ENCODE assay signal across 19 cellular contexts in the genomic region with DNA sequence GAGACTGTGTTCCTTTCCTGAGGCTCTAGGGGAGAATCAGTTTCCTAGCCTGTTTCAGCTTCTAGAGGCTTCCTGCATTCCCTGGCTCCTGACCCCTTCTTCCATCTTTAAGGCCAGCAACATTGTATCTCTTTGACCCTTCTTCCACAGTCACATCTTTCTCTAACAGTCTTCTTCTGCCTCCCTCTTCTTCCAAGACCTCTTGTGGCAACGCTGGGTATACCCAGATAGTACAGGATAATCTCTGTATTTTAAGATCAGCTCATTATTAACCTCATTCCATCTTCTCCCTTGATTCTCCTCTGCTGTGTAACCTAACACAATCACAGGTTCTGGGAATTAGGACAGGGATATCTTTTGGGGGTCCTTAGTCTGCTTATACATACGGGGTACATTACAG. TPM values are rescaled to one million over a fixed set of nuclear protein-coding genes. Genes with fewer than 3 reads are reported as not detected.
DNase-seq lines count a peak whose midpoint lies in the region; ATAC-seq and TF ChIP-seq lines count a peak whose summit lies in the region.
"Had no signal": no experiment of that assay in that cellular context is flagged by ENCODE, and none has a peak within 500 bp of the region (broad histone marks: within the 10 kb centered on the region; RNA-seq: fewer than 3 reads in every experiment).

No MANE protein-coding gene starts in this region.

- TF ChIP-seq CTCF in C4-2B (conservative IDR thresholded peaks at IDR 0.05) (peak; percentile 2; the same call in 1 of the 2 replicates), LNCaP clone FGC (IDR thresholded peaks at IDR 0.05; ENCODE audit: control insufficient read depth, extremely low read depth, insufficient read depth) (peak; percentile 28), WTC11 (IDR thresholded peaks at IDR 0.05) (no peak), fibroblast of villous mesenchyme (IDR thresholded peaks at IDR 0.05; ENCODE audit: insufficient read depth, low read depth, low read length) (peak; percentile 11), colonic mucosa (IDR thresholded peaks at IDR 0.05) (no peak)

- H3K4me3 ChIP-seq in LNCaP clone FGC (ENCODE audit: low read depth, low read length) (no peak overlapping the region), fibroblast of villous mesenchyme (ENCODE audit: low read depth, low read length) (no peak overlapping the region), colonic mucosa (no peak overlapping the region)
- H3K4me3 ChIP-seq: BLaER1, neural progenitor cell had no signal

- H3K27me3 ChIP-seq in colonic mucosa: no peaks in the 10 kb centered on the region
- H3K27me3 ChIP-seq: BLaER1, neural progenitor cell had no signal

- H3K27me3 Mint-ChIP-seq in WTC11 (ENCODE audit: low read depth): peaks cover 4% of the 10 kb centered on the region
- H3K27me3 Mint-ChIP-seq: activated naive CD4-positive, alpha-beta T cell treated with anti-CD3 and anti-CD28 coated beads, Interleukin-2, amount 50 U/mL, for 24 hours; memory B cell had no signal

- intact Hi-C loops in colonic mucosa (cut with DNase I): no loop called here

- no peak overlapping the region for H3K27ac Mint-ChIP-seq in WTC11
- H3K27ac Mint-ChIP-seq: activated naive CD4-positive, alpha-beta T cell treated with anti-CD3 and anti-CD28 coated beads, Interleukin-2, amount 50 U/mL, for 24 hours; memory B cell; neural progenitor cell had no signal

- H3K36me3 Mint-ChIP-seq in WTC11: peaks cover 40% of the 10 kb centered on the region

- no peak overlapping the region for H3K27ac ChIP-seq in C4-2B
- no peak overlapping the region for H3K27ac ChIP-seq in colonic mucosa
- H3K27ac ChIP-seq: BLaER1, neural progenitor cell had no signal

- no peak for DNase-seq in LNCaP clone FGC (ENCODE audit: low read depth)
- no peak for DNase-seq in WTC11 (ENCODE audit: low spot score)
- DNase-seq in fibroblast of villous mesenchyme (ENCODE audit: low read depth): no peak
- no peak for DNase-seq in colonic mucosa
- DNase-seq in activated CD4-positive, alpha-beta T cell treated with anti-CD3 and anti-CD28 coated beads for 4 hours: no peak
- no peak for DNase-seq in DMS53 (lab: John Stamatoyannopoulos, UW)
- DNase-seq: activated CD8-positive, alpha-beta memory T cell treated with anti-CD3 and anti-CD28 coated beads, Interleukin-2, amount 50 U/mL, for 4 hours; DMS79 treated with DMSO at 0.1 percent for 48 hours; islet precursor cell; right cardiac atrium; stimulated activated CD4-positive, alpha-beta T cell treated with anti-CD3 and anti-CD28 coated beads, Interleukin-4, amount 100 ng/mL, for 24 hours; SW 1271; trophoblast cell had no signal

- H3K9me3 Mint-ChIP-seq in WTC11: peaks cover 44% of the 10 kb centered on the region

- H3K4me1 Mint-ChIP-seq in WTC11: no peaks in the 10 kb centered on the region

- no peaks in the 10 kb centered on the region for H3K4me1 ChIP-seq in colonic mucosa
- H3K4me1 ChIP-seq: BLaER1, neural progenitor cell had no signal

- ATAC-seq in WTC11 (peak; percentile 36), HG02852 (IDR thresholded peaks at IDR 0.05; ENCODE audit: unreplicated experiment) (no peak)
- ATAC-seq: right cardiac atrium had no signal

- POLR2A ChIA-PET in WTC11 (lab: Charles Lee): no interaction called here

- no peak overlapping the region for H3K4me3 Mint-ChIP-seq in WTC11
- H3K4me3 Mint-ChIP-seq: activated naive CD4-positive, alpha-beta T cell treated with anti-CD3 and anti-CD28 coated beads, Interleukin-2, amount 50 U/mL, for 24 hours; memory B cell; neural progenitor cell had no signal

- H3K9ac ChIP-seq in colonic mucosa (ENCODE audit: low read depth in 2 of 2, low read length in 2 of 2): no peak overlapping the region
- H3K9ac ChIP-seq: BLaER1, neural progenitor cell had no signal

- CTCF ChIA-PET in WTC11 (lab: Charles Lee): interaction anchor here (0.8 kb wide), 1 partner anchor 110 kb away, joined by 3 read pairs; no protein-coding TSS in a partner anchor

- no peaks in the 10 kb centered on the region for H3K9me3 ChIP-seq in colonic mucosa

- no peaks in the 10 kb centered on the region for H3K36me3 ChIP-seq in colonic mucosa
- H3K36me3 ChIP-seq: neural progenitor cell had no signal

TF ChIP-seq in WTC11, 78 proteins besides CTCF, POLR2A, EP300 and RAD21:
- TF ChIP-seq ZNF232 (CRISPR knock-in tag; IDR thresholded peaks at IDR 0.05) (no peak), TEAD1 (CRISPR knock-in tag; IDR thresholded peaks at IDR 0.05) (no peak), ZNF416 (CRISPR knock-in tag; IDR thresholded peaks at IDR 0.05) (no peak), ZBTB21 (CRISPR knock-in tag; IDR thresholded peaks at IDR 0.05; ENCODE audit: borderline replicate concordance) (no peak), AFF4 (CRISPR knock-in tag; IDR thresholded peaks at IDR 0.05; ENCODE audit: borderline replicate concordance) (no peak), ZNF396 (CRISPR knock-in tag; IDR thresholded peaks at IDR 0.05; ENCODE audit: borderline replicate concordance) (no peak), TEAD4 (CRISPR knock-in tag; IDR thresholded peaks at IDR 0.05) (no peak), OVOL2 (CRISPR knock-in tag; IDR thresholded peaks at IDR 0.05; ENCODE audit: borderline replicate concordance) (no peak), FOXJ3 (CRISPR knock-in tag; IDR thresholded peaks at IDR 0.05; ENCODE audit: borderline replicate concordance) (no peak), GTF2I (CRISPR knock-in tag; conservative IDR thresholded peaks at IDR 0.05) (no peak)

RNA-seq across cellular contexts. Expression of gene MYL12A, which starts 8.9 kb away (rescaled TPM):
- total RNA-seq in WTC11 (2021) (205 to 230 TPM (median 213 TPM) in 3 replicates), fibroblast of villous mesenchyme (861 and 1,222 TPM in 2 replicates), colonic mucosa (100 to 1,000 TPM; 338 to 537 TPM)

RNA-seq across cellular contexts. Expression of gene MYOM1, which starts 19.0 kb away (rescaled TPM):
- total RNA-seq in WTC11 (2021) (0.35 to 0.64 TPM (median 0.53 TPM) in 3 replicates), fibroblast of villous mesenchyme (0.32 and 0.86 TPM in 2 replicates), colonic mucosa (1 to 10 TPM; 2.8 to 7.9 TPM)

RNA-seq across cellular contexts. Expression of gene MYL12B, which starts 23.2 kb away (rescaled TPM):
- total RNA-seq in WTC11 (2021) (158 to 173 TPM (median 163 TPM) in 3 replicates), fibroblast of villous mesenchyme (330 and 426 TPM in 2 replicates), colonic mucosa (100 to 1,000 TPM; 415 to 575 TPM)

Comparison
In these comparisons a context has a peak if more than half of its experiments do, and no peak if none do; other contexts are left out.
1. CTCF ChIP-seq: peak in C4-2B (single experiment), LNCaP clone FGC (single experiment) and fibroblast of villous mesenchyme (single experiment); none in WTC11 (single experiment) and colonic mucosa (single experiment).